Comparison of ENCODE assay signal across 1 cellular context in genomic region chr9:130911254-130912049, GRCh38.
TF ChIP-seq lines count a peak whose summit lies in the region.

No MANE protein-coding gene starts in this region.

TF ChIP-seq in WTC11, 78 proteins besides CTCF, POLR2A, EP300 and RAD21 (continued from another document):
- no peak for TF ChIP-seq CBFB (CRISPR knock-in tag; IDR thresholded peaks at IDR 0.05; ENCODE audit: low read depth)
- no peak for TF ChIP-seq RELA (CRISPR knock-in tag; IDR thresholded peaks at IDR 0.05; ENCODE audit: borderline replicate concordance)
- TF ChIP-seq ESRRA (CRISPR knock-in tag; IDR thresholded peaks at IDR 0.05; ENCODE audit: borderline replicate concordance) = no peak
- no peak for TF ChIP-seq HMGA2 (CRISPR knock-in tag; IDR thresholded peaks at IDR 0.05)
- TF ChIP-seq ZNF219 (CRISPR knock-in tag; IDR thresholded peaks at IDR 0.05; ENCODE audit: borderline replicate concordance) = no peak
